ENCODE assay signal across 11 cellular contexts in the genomic region with DNA sequence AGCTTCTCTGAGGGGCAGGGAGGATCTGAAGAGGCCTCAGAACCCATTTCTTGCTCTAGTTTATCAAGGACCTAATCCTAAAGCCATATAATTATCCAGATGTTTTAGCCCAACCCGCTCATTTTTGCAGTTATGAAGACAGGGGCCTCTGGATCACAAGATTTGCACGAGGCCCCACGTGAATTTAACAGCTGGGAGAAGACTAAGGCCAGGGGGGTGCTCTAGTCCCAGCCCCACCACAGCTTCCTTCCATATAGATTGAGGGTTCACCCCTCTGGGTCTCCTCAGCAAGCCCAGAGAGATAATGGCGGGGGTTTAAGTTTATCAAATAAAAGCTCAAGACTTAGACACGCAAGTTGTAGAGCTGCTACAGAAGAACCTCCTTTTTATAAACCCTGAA. TPM values are rescaled to one million over a fixed set of nuclear protein-coding genes. Genes with fewer than 3 reads are reported as not detected.
DNase-seq lines count a peak whose midpoint lies in the region; ATAC-seq and TF ChIP-seq lines count a peak whose summit lies in the region.
"Had no signal": no experiment of that assay in that cellular context is flagged by ENCODE, and none has a peak within 500 bp of the region (broad histone marks: within the 10 kb centered on the region; RNA-seq: fewer than 3 reads in every experiment).

No MANE protein-coding gene starts in this region.

- DNase-seq in esophagus muscularis mucosa (ENCODE audit: extremely low spot score) (no peak), neural crest cell (ENCODE audit: low read depth, low spot score) (no peak), tibial nerve (ENCODE audit: low spot score in 2 of 2) (no peak), middle frontal gyrus (ENCODE audit: extremely low spot score, low spot score) (no peak), hippocampal formation (lab: John Stamatoyannopoulos, UW) (no peak)
- DNase-seq: activated CD4-positive, CD25-positive, alpha-beta regulatory T cell treated with anti-CD3 and anti-CD28 coated beads, Interleukin-2, amount 50 U/mL, for 72 hours; activated naive CD4-positive, alpha-beta T cell; NCI-H524 had no signal

- H3K36me3 ChIP-seq in esophagus muscularis mucosa, result no peaks in the 10 kb centered on the region
- no peaks in the 10 kb centered on the region for H3K36me3 ChIP-seq in tibial nerve

- H3K4me1 ChIP-seq in esophagus muscularis mucosa (peaks cover 12 to 59% (median 56%) of the 10 kb centered on the region in 4 donors), tibial nerve (peaks cover 0 to 54% (median 22%) of the 10 kb centered on the region in 4 donors)
- H3K4me1 ChIP-seq: parathyroid adenoma had no signal

- H3K4me3 Mint-ChIP-seq in neural crest cell, result peak overlapping the region; percentile 38

- H3K36me3 Mint-ChIP-seq in neural crest cell (ENCODE audit: low read depth), result peaks cover 4% of the 10 kb centered on the region

- TF ChIP-seq CTCF in VCaP (conservative IDR thresholded peaks at IDR 0.05) (no peak), esophagus muscularis mucosa (IDR thresholded peaks at IDR 0.05) (no peak), neural crest cell (conservative IDR thresholded peaks at IDR 0.05) (no peak), tibial nerve (IDR thresholded peaks at IDR 0.05) (no peak)

- intact Hi-C loops in esophagus muscularis mucosa (cut with DNase I), result no loop called here

- H3K9me3 Mint-ChIP-seq in neural crest cell, result peaks cover 5% of the 10 kb centered on the region

- H3K9me3 ChIP-seq in esophagus muscularis mucosa (peaks cover 0 to 5% (median 0%) of the 10 kb centered on the region in 4 donors), tibial nerve (peaks cover 0 to 14% (median 0%) of the 10 kb centered on the region in 4 donors)

- no peaks in the 10 kb centered on the region for H3K27me3 Mint-ChIP-seq in neural crest cell (ENCODE audit: low read depth)

- H3K27ac Mint-ChIP-seq in neural crest cell (ENCODE audit: unreplicated experiment), result peak overlapping the region; percentile 98

- H3K4me1 Mint-ChIP-seq in neural crest cell, result peaks cover 40% of the 10 kb centered on the region

- 65% methylated on average over 5 of the region's 5 CpGs for WGBS in esophagus muscularis mucosa
- 57 to 63% methylated on average over 5 of the region's 5 CpGs for WGBS in tibial nerve, 2 donors

- H3K27ac ChIP-seq in VCaP (peak overlapping the region; percentile 92), esophagus muscularis mucosa (replicated peaks in 1 of 4) (peak overlapping the region; percentile 84 to 92 (median 88)), tibial nerve (peak overlapping the region; percentile 67 to 94 (median 76))

- ATAC-seq in GM21515 (IDR thresholded peaks at IDR 0.05; ENCODE audit: unreplicated experiment), result no peak

- H3K4me3 ChIP-seq in esophagus muscularis mucosa, result peak overlapping the region in 1 of 4 donors; percentile 10
- H3K4me3 ChIP-seq in tibial nerve, result no peak overlapping the region

- no peak for TF ChIP-seq POLR2A in esophagus muscularis mucosa (IDR thresholded peaks at IDR 0.05; ENCODE audit: low read depth)
- no peak for TF ChIP-seq POLR2A in tibial nerve (IDR thresholded peaks at IDR 0.05)

- H3K27me3 ChIP-seq in esophagus muscularis mucosa (no peaks in the 10 kb centered on the region), tibial nerve (no peaks in the 10 kb centered on the region)

- TF ChIP-seq EP300 in esophagus muscularis mucosa (IDR thresholded peaks at IDR 0.05), result no peak
- no peak for TF ChIP-seq EP300 in tibial nerve (IDR thresholded peaks at IDR 0.05)

RNA-seq across cellular contexts. Expression of a gene that starts 7.5 kb away (rescaled TPM):
- not detected for total RNA-seq in esophagus muscularis mucosa
- not detected in 2 replicates for total RNA-seq in neural crest cell
- total RNA-seq in tibial nerve, result 10 to 100 TPM in 1 of 4 donors, 1 to 10 TPM in 3; 2.9 to 37.8 (median 6.3) TPM

RNA-seq across cellular contexts. Expression of a gene that starts 28.2 kb away (rescaled TPM):
- total RNA-seq in esophagus muscularis mucosa, result not detected
- total RNA-seq in neural crest cell, result not detected in 2 replicates
- total RNA-seq in tibial nerve, result not detected
